ENCODE assay signal across 8 cellular contexts in genomic region chr19:1811472-1811894, GRCh38. TPM values are rescaled to one million over a fixed set of nuclear protein-coding genes. Genes with fewer than 3 reads are reported as not detected.
DNase-seq lines count a peak whose midpoint lies in the region; ATAC-seq and FAIRE-seq lines count a peak whose summit lies in the region.

No MANE protein-coding gene starts in this region.

- H3K4me1 ChIP-seq in iPS-15b (ENCODE audit: control insufficient read depth, insufficient read depth, low read length) = no peaks in the 10 kb centered on the region

- DNase-seq in GM04504 (ENCODE audit: low read depth) = peak; percentile 35
- DNase-seq in RCC 7860 (ENCODE audit: low spot score) = peak; percentile 95
- DNase-seq in activated naive CD8-positive, alpha-beta T cell treated with anti-CD3 and anti-CD28 coated beads for 36 hours = peak; percentile 44
- peak; percentile 36 to 47 for DNase-seq in stimulated activated CD4-positive, alpha-beta T cell treated with anti-CD3 and anti-CD28 coated beads, Interleukin-1b, Interleukin-23, amount 100 ng/mL, for 4 hours (ENCODE audit: low read depth in 2 of 2)
- no peak for DNase-seq in NCI-H1092 treated with DMSO at 0.1 percent for 48 hours (lab: John Stamatoyannopoulos, UW)
- DNase-seq in NCI-H2171 treated with DMSO at 0.1 percent for 48 hours (lab: John Stamatoyannopoulos, UW) = no peak

- no peaks in the 10 kb centered on the region for H3K9me3 Mint-ChIP-seq in activated naive CD8-positive, alpha-beta T cell treated with anti-CD3 and anti-CD28 coated beads for 36 hours

- H3K36me3 Mint-ChIP-seq in activated naive CD8-positive, alpha-beta T cell treated with anti-CD3 and anti-CD28 coated beads for 36 hours = no peaks in the 10 kb centered on the region

- H3K36me3 ChIP-seq in iPS-15b (ENCODE audit: control insufficient read depth, insufficient read depth, low read length) = peaks cover 12% of the 10 kb centered on the region

- no peaks in the 10 kb centered on the region for H3K27me3 ChIP-seq in iPS-15b (ENCODE audit: control insufficient read depth, insufficient read depth, low read length)

- no peak overlapping the region for H3K27ac Mint-ChIP-seq in activated naive CD8-positive, alpha-beta T cell treated with anti-CD3 and anti-CD28 coated beads for 36 hours

- no peak overlapping the region for H3K9ac ChIP-seq in iPS-15b (ENCODE audit: low read depth, low read length)

- H3K4me1 Mint-ChIP-seq in activated naive CD8-positive, alpha-beta T cell treated with anti-CD3 and anti-CD28 coated beads for 36 hours = peaks cover 12% of the 10 kb centered on the region

- peak overlapping the region; percentile 22 for H3K4me3 ChIP-seq in iPS-15b (ENCODE audit: low read depth, low read length)

- no peaks in the 10 kb centered on the region for H3K9me3 ChIP-seq in iPS-15b (ENCODE audit: control insufficient read depth, insufficient read depth, low read length)

- peak overlapping the region; percentile 74 for H3K4me3 Mint-ChIP-seq in activated naive CD8-positive, alpha-beta T cell treated with anti-CD3 and anti-CD28 coated beads for 36 hours

- FAIRE-seq in RCC 7860 (lab: Jason Lieb, UNC) = peak; percentile 90

- H3K27me3 Mint-ChIP-seq in activated naive CD8-positive, alpha-beta T cell treated with anti-CD3 and anti-CD28 coated beads for 36 hours = no peaks in the 10 kb centered on the region

- ATAC-seq in GM18517 (IDR thresholded peaks at IDR 0.05; ENCODE audit: unreplicated experiment) = no peak

RNA-seq across cellular contexts. Expression of gene ATP8B3, which starts 0.6 kb away (rescaled TPM):
- 1 to 10 TPM; 2.3 to 2.7 TPM for total RNA-seq in activated naive CD8-positive, alpha-beta T cell treated with anti-CD3 and anti-CD28 coated beads for 36 hours

RNA-seq across cellular contexts. Expression of gene REXO1, which starts 36.8 kb away (rescaled TPM):
- total RNA-seq in activated naive CD8-positive, alpha-beta T cell treated with anti-CD3 and anti-CD28 coated beads for 36 hours = 10 to 100 TPM; 53.1 to 54.2 TPM

RNA-seq across cellular contexts. Expression of gene KLF16, which starts 51.9 kb away (rescaled TPM):
- 10 to 100 TPM; 37.9 to 39.0 TPM for total RNA-seq in activated naive CD8-positive, alpha-beta T cell treated with anti-CD3 and anti-CD28 coated beads for 36 hours

RNA-seq across cellular contexts. Expression of gene ONECUT3, which starts 58.2 kb away (rescaled TPM):
- not detected for total RNA-seq in activated naive CD8-positive, alpha-beta T cell treated with anti-CD3 and anti-CD28 coated beads for 36 hours

Comparison
In these comparisons a context has a peak if more than half of its experiments do, and no peak if none do; other contexts are left out.
1. DNase-seq: peak in GM04504 (single experiment), RCC 7860 (single experiment), activated naive CD8-positive, alpha-beta T cell treated with anti-CD3 and anti-CD28 coated beads for 36 hours (single experiment) and stimulated activated CD4-positive, alpha-beta T cell treated with anti-CD3 and anti-CD28 coated beads, Interleukin-1b, Interleukin-23, amount 100 ng/mL, for 4 hours (2 of 2); none in NCI-H1092 treated with DMSO at 0.1 percent for 48 hours (single experiment) and NCI-H2171 treated with DMSO at 0.1 percent for 48 hours (single experiment).